ENCODE assay signal across 11 cellular contexts in the genomic region with DNA sequence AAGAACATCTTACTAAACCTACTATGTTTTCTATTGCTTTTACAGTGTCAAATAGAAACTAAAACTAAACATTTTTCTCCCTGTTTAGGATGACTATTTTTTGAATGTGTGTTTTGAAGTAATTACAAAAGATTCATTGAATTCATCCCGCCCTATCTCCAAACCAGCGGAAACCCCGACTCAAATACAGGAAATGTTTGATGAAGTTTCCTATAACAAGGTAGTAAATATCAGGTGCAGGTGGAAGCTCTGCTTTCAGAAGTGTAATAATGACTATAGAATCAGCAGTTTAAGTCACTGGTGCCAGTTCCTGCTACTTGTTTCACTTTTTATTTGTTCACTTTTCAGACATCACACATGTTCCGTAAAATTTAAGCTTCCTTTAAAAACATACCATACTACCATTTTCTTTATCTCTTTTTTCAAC. TPM values are rescaled to one million over a fixed set of nuclear protein-coding genes. Genes with fewer than 3 reads are reported as not detected.
DNase-seq lines count a peak whose midpoint lies in the region; ATAC-seq and TF ChIP-seq lines count a peak whose summit lies in the region.
"Had no signal": no experiment of that assay in that cellular context is flagged by ENCODE, and none has a peak within 500 bp of the region (broad histone marks: within the 10 kb centered on the region; RNA-seq: fewer than 3 reads in every experiment).

No MANE protein-coding gene starts in this region.

- H3K9me3 ChIP-seq in SJCRH30 (replicated peaks) = no peaks in the 10 kb centered on the region
- no peaks in the 10 kb centered on the region for H3K9me3 ChIP-seq in gastrocnemius medialis
- H3K9me3 ChIP-seq: A549, SJSA1 had no signal

- H3K4me3 ChIP-seq in SJCRH30 = no peak overlapping the region
- no peak overlapping the region for H3K4me3 ChIP-seq in gastrocnemius medialis
- H3K4me3 ChIP-seq: A549, SJSA1 had no signal

- in situ Hi-C loops in gastrocnemius medialis (cut with MboI; ENCODE audit: low sequenced_read_pairs in 4 of 4) = no loop called here

- peaks cover 8% of the 10 kb centered on the region for H3K4me1 ChIP-seq in SJCRH30
- no peaks in the 10 kb centered on the region for H3K4me1 ChIP-seq in gastrocnemius medialis
- H3K4me1 ChIP-seq: A549 had no signal

- peaks cover 44 to 58% of the 10 kb centered on the region in 2 donors for H3K36me3 Mint-ChIP-seq in stimulated activated naive B cell treated with anti-CD40 and anti-IgM and Interleukin-4, amounts not matched to agents 10 μg/mL and 1 μg/mL and 100 μg/mL, for 72 hours

- peak; percentile 32 for DNase-seq in activated CD4-positive, CD25-positive, alpha-beta regulatory T cell treated with anti-CD3 and anti-CD28 coated beads, Interleukin-2, amount 50 U/mL, for 16 hours (ENCODE audit: low read depth, low spot score)
- DNase-seq in activated CD4-positive, CD25-positive, alpha-beta regulatory T cell treated with anti-CD3 and anti-CD28 coated beads, Interleukin-2, amount 50 U/mL, for 72 hours = no peak
- peak; percentile 56 for DNase-seq in activated CD4-positive, alpha-beta T cell treated with anti-CD3 and anti-CD28 coated beads for 48 hours
- no peak for DNase-seq in stimulated activated naive B cell treated with anti-CD40 and anti-IgM and Interleukin-4, amounts not matched to agents 10 μg/mL and 1 μg/mL and 100 μg/mL, for 72 hours
- DNase-seq in NCI-H1417 treated with DMSO at 0.1 percent for 48 hours (lab: John Stamatoyannopoulos, UW) (no peak), SJCRH30 (no peak), gastrocnemius medialis (no peak)
- DNase-seq: left ventricle myocardium superior had no signal

- intact Hi-C loops in gastrocnemius medialis (cut with DNase I; ENCODE audit: low total_unique reads) = no loop called here

- peak overlapping the region; percentile 87 to 88 for H3K4me3 Mint-ChIP-seq in stimulated activated naive B cell treated with anti-CD40 and anti-IgM and Interleukin-4, amounts not matched to agents 10 μg/mL and 1 μg/mL and 100 μg/mL, for 72 hours

- H3K9me3 Mint-ChIP-seq in stimulated activated naive B cell treated with anti-CD40 and anti-IgM and Interleukin-4, amounts not matched to agents 10 μg/mL and 1 μg/mL and 100 μg/mL, for 72 hours = no peaks in the 10 kb centered on the region

- H3K27me3 Mint-ChIP-seq in stimulated activated naive B cell treated with anti-CD40 and anti-IgM and Interleukin-4, amounts not matched to agents 10 μg/mL and 1 μg/mL and 100 μg/mL, for 72 hours = no peaks in the 10 kb centered on the region

- H3K27ac ChIP-seq in SJCRH30 (no peak overlapping the region), gastrocnemius medialis (no peak overlapping the region)
- H3K27ac ChIP-seq: A549, SJSA1 had no signal

- TF ChIP-seq POLR2A in gastrocnemius medialis (IDR thresholded peaks at IDR 0.05) = no peak

- H3K4me1 Mint-ChIP-seq in stimulated activated naive B cell treated with anti-CD40 and anti-IgM and Interleukin-4, amounts not matched to agents 10 μg/mL and 1 μg/mL and 100 μg/mL, for 72 hours = peaks cover 38 to 58% of the 10 kb centered on the region in 2 donors

- TF ChIP-seq CTCF in gastrocnemius medialis (IDR thresholded peaks at IDR 0.05 in 4 of 5, conservative IDR thresholded peaks at IDR 0.05 in 1 of 5) = no peak

- peak overlapping the region; percentile 99 for H3K27ac Mint-ChIP-seq in stimulated activated naive B cell treated with anti-CD40 and anti-IgM and Interleukin-4, amounts not matched to agents 10 μg/mL and 1 μg/mL and 100 μg/mL, for 72 hours

- ATAC-seq in HG02981 (IDR thresholded peaks at IDR 0.05; ENCODE audit: unreplicated experiment) (peak; percentile 51), gastrocnemius medialis (no peak)
- ATAC-seq in stimulated activated naive B cell treated with anti-CD40 and anti-IgM and Interleukin-4, amounts not matched to agents 10 μg/mL and 1 μg/mL and 100 μg/mL, for 72 hours (replicated peaks) = peak; percentile 71 to 83
- ATAC-seq: A549, left ventricle myocardium superior had no signal

- H3K27me3 ChIP-seq in SJCRH30 = no peaks in the 10 kb centered on the region
- no peaks in the 10 kb centered on the region for H3K27me3 ChIP-seq in gastrocnemius medialis
- H3K27me3 ChIP-seq: SJSA1 had no signal

- no peaks in the 10 kb centered on the region for H3K36me3 ChIP-seq in SJCRH30
- no peaks in the 10 kb centered on the region for H3K36me3 ChIP-seq in gastrocnemius medialis

RNA-seq across cellular contexts. Expression of gene ERAP2, which starts 20.0 kb away (rescaled TPM):
- total RNA-seq in SJCRH30 (2014; rRNA removed; shearing (Covaris generic)) = 4.2 and 6.7 TPM in 2 replicates
- total RNA-seq in gastrocnemius medialis = 1 to 10 TPM; 1.1 to 8.5 (median 2.9) TPM

RNA-seq across cellular contexts. Expression of gene LNPEP, which starts 39.6 kb away (rescaled TPM):
- 28.2 and 35.3 TPM in 2 replicates for total RNA-seq in SJCRH30 (2014; rRNA removed; shearing (Covaris generic))
- total RNA-seq in gastrocnemius medialis = 10 to 100 TPM; 31.9 to 48.7 (median 33.1) TPM

Comparison
In these comparisons a context has a peak if more than half of its experiments do, and no peak if none do; other contexts are left out.
1. DNase-seq: peak in activated CD4-positive, CD25-positive, alpha-beta regulatory T cell treated with anti-CD3 and anti-CD28 coated beads, Interleukin-2, amount 50 U/mL, for 16 hours (single experiment) and activated CD4-positive, alpha-beta T cell treated with anti-CD3 and anti-CD28 coated beads for 48 hours (single experiment); none in activated CD4-positive, CD25-positive, alpha-beta regulatory T cell treated with anti-CD3 and anti-CD28 coated beads, Interleukin-2, amount 50 U/mL, for 72 hours (single experiment), stimulated activated naive B cell treated with anti-CD40 and anti-IgM and Interleukin-4, amounts not matched to agents 10 μg/mL and 1 μg/mL and 100 μg/mL, for 72 hours (single experiment), NCI-H1417 treated with DMSO at 0.1 percent for 48 hours (single experiment), SJCRH30 (0 of 2) and gastrocnemius medialis (0 of 2).
2. ATAC-seq: peak in HG02981 (single experiment) and stimulated activated naive B cell treated with anti-CD40 and anti-IgM and Interleukin-4, amounts not matched to agents 10 μg/mL and 1 μg/mL and 100 μg/mL, for 72 hours (2 of 2); none in gastrocnemius medialis (0 of 2).